Comparison of ENCODE assay signal across 1 cellular context in genomic region chrX:23626651-23627050, GRCh38.
TF ChIP-seq lines count a peak whose summit lies in the region.

No MANE protein-coding gene starts in this region.

TF ChIP-seq in HCT116, 20 proteins besides CTCF, POLR2A, EP300 and RAD21 (continued from another document):
- TF ChIP-seq ZBTB33 (IDR thresholded peaks at IDR 0.05; ENCODE audit: extremely low read depth, insufficient replicate concordance, low read length) (no peak), EZH2phosphoT487 (IDR thresholded peaks at IDR 0.05; ENCODE audit: borderline replicate concordance) (no peak), SIN3A (IDR thresholded peaks at IDR 0.05; ENCODE audit: low read depth) (no peak), SRF (IDR thresholded peaks at IDR 0.05; ENCODE audit: low read depth) (no peak), CBX3 (IDR thresholded peaks at IDR 0.05; ENCODE audit: low read depth) (no peak), MAX (IDR thresholded peaks at IDR 0.05) (no peak), SP1 (IDR thresholded peaks at IDR 0.05; ENCODE audit: low read depth) (no peak), POLR2AphosphoS5 (IDR thresholded peaks at IDR 0.05; ENCODE audit: low read depth, low read length) (no peak), REST (IDR thresholded peaks at IDR 0.05; ENCODE audit: low read depth) (no peak), ZNF274 (IDR thresholded peaks at IDR 0.05; ENCODE audit: low read depth, low read length) (no peak), FOSL1 (IDR thresholded peaks at IDR 0.05; ENCODE audit: low read depth) (no peak), JUND (IDR thresholded peaks at IDR 0.05) (no peak), YY1 (IDR thresholded peaks at IDR 0.05; ENCODE audit: extremely low read depth, insufficient replicate concordance, low read depth, low read length) (no peak), CEBPB (IDR thresholded peaks at IDR 0.05; ENCODE audit: low read depth) (no peak), ZFX (IDR thresholded peaks at IDR 0.05) (no peak), EZH2 (IDR thresholded peaks at IDR 0.05) (no peak)
